In the genomic region with DNA sequence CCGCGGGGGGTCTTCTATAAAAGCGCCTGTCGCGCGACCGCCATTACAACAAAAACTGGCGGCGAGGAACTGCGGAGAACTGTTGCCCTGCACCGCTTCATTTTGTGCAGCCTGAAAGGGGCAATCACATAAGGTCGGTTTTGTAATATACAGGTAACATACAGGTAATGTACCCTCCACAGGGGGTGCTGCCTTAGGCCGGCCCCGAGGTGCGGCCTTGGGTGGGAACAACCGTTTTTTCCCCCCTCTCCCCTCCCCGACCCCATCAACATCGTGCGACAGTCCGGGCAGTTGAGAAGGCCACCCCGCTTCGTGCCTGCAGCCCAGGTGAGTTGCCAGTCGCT, we compare ENCODE assay signal across 24 cellular contexts. TPM values are rescaled to one million over a fixed set of nuclear protein-coding genes. Genes with fewer than 3 reads are reported as not detected.
A peak's percentile ranks its signal among the peaks of the same experiment; 100 is the strongest.
DNase-seq lines count a peak whose midpoint lies in the region; ATAC-seq lines count a peak whose summit lies in the region.
"Had no signal": no experiment of that assay in that cellular context is flagged by ENCODE, and none has a peak within 500 bp of the region (broad histone marks: within the 10 kb centered on the region; RNA-seq: fewer than 3 reads in every experiment).

A gene (plus strand): TSS at position 46 of the 344 bp plus-strand sequence. CDS start 13,354 bp downstream, outside the sequence.

- no peak within 1 kb of the TSS for H3K4me3 ChIP-seq in GM23248
- H3K4me3 ChIP-seq: cardiac muscle cell, uterus had no signal

- intact Hi-C loops in activated T-helper 1 cell treated with anti-CD3 and anti-CD28 coated beads, Interleukin-12 subunit alpha, Interleukin-12 subunit beta, Interleukin-2, Interleukin-4 antibody, amounts not matched to agents 30 ng/mL and 10 ng/mL and 1 ng/mL, durations not matched to agents 14 hours and 24 hours and 36 hours (cut with micrococcal nuclease): no loop called here

- peaks cover 5% of the 10 kb centered on the region for H3K27me3 Mint-ChIP-seq in T-helper 2 cell treated with Interferon-gamma antibody and Interleukin-4, amounts not matched to agents 5 μg/mL and 100 μg/mL, for 36 hours (ENCODE audit: low read depth)
- no peaks in the 10 kb centered on the region for H3K27me3 Mint-ChIP-seq in activated T-helper 1 cell treated with anti-CD3 and anti-CD28 coated beads, Interleukin-12 subunit alpha, Interleukin-12 subunit beta, Interleukin-2, Interleukin-4 antibody, amounts not matched to agents 30 ng/mL and 10 ng/mL and 1 ng/mL, durations not matched to agents 14 hours and 24 hours and 36 hours (ENCODE audit: insufficient read depth)
- H3K27me3 Mint-ChIP-seq in naive thymus-derived CD8-positive, alpha-beta T cell: peaks cover 0 to 5% (median 0%) of the 10 kb centered on the region in 5 donors

- no peaks in the 10 kb centered on the region for H3F3A ChIP-seq in GM23248 (ENCODE audit: insufficient read depth)

- no peak within 1 kb of the TSS for H3K9ac ChIP-seq in GM23248

- H3K4me3 Mint-ChIP-seq in T-helper 2 cell treated with Interferon-gamma antibody and Interleukin-4, amounts not matched to agents 5 μg/mL and 100 μg/mL, for 36 hours: peak within 1 kb of the TSS; percentile 68
- H3K4me3 Mint-ChIP-seq in activated T-helper 1 cell treated with anti-CD3 and anti-CD28 coated beads, Interleukin-12 subunit alpha, Interleukin-12 subunit beta, Interleukin-2, Interleukin-4 antibody, amounts not matched to agents 30 ng/mL and 10 ng/mL and 1 ng/mL, durations not matched to agents 14 hours and 24 hours and 36 hours: peak within 1 kb of the TSS; percentile 31
- peak within 1 kb of the TSS; percentile 50 to 81 (median 58) for H3K4me3 Mint-ChIP-seq in naive thymus-derived CD8-positive, alpha-beta T cell
- H3K4me3 Mint-ChIP-seq: memory B cell, naive B cell had no signal

- no peaks in the 10 kb centered on the region for H3K9me2 ChIP-seq in GM23248 (ENCODE audit: insufficient read depth)

- H3K27ac ChIP-seq in GM23248: no peak within 1 kb of the TSS
- H3K27ac ChIP-seq: cardiac muscle cell, uterus had no signal

- POLR2A ChIA-PET in naive thymus-derived CD8-positive, alpha-beta T cell (lab: Charles Lee): no interaction called here

- peak within 1 kb of the TSS; percentile 45; the same call in 1 of the 2 replicates for H2AFZ ChIP-seq in GM23248

- no peaks in the 10 kb centered on the region for H3K9me3 ChIP-seq in GM23248 (ENCODE audit: low read depth)
- H3K9me3 ChIP-seq: BE2C, uterus had no signal

- no peaks in the 10 kb centered on the region for H3K27me3 ChIP-seq in GM23248 (replicated peaks; ENCODE audit: insufficient read depth)
- H3K27me3 ChIP-seq: BE2C, cardiac muscle cell, uterus had no signal

- WGBS in GM23248 (ENCODE audit: low coverage in 1 of 2, low lambda C conversion rate in 2 of 2, missing lambda C conversion rate in 2 of 2), 2 experiments: 84 to 85% methylated on average over 22 to 23 of the region's 23 CpGs

- peaks cover 2% of the 10 kb centered on the region for H3K36me3 Mint-ChIP-seq in T-helper 2 cell treated with Interferon-gamma antibody and Interleukin-4, amounts not matched to agents 5 μg/mL and 100 μg/mL, for 36 hours (ENCODE audit: low read depth)
- peaks cover 1% of the 10 kb centered on the region for H3K36me3 Mint-ChIP-seq in activated T-helper 1 cell treated with anti-CD3 and anti-CD28 coated beads, Interleukin-12 subunit alpha, Interleukin-12 subunit beta, Interleukin-2, Interleukin-4 antibody, amounts not matched to agents 30 ng/mL and 10 ng/mL and 1 ng/mL, durations not matched to agents 14 hours and 24 hours and 36 hours (ENCODE audit: low read depth)
- H3K36me3 Mint-ChIP-seq in naive thymus-derived CD8-positive, alpha-beta T cell: peaks cover 0 to 6% (median 1%) of the 10 kb centered on the region in 3 donors
- H3K36me3 Mint-ChIP-seq: memory B cell, naive B cell had no signal

- H3K4me2 ChIP-seq in GM23248 (ENCODE audit: unreplicated experiment): no peak within 1 kb of the TSS

- peaks cover 20% of the 10 kb centered on the region for H3K4me1 Mint-ChIP-seq in T-helper 2 cell treated with Interferon-gamma antibody and Interleukin-4, amounts not matched to agents 5 μg/mL and 100 μg/mL, for 36 hours (ENCODE audit: low read depth)
- H3K4me1 Mint-ChIP-seq in activated T-helper 1 cell treated with anti-CD3 and anti-CD28 coated beads, Interleukin-12 subunit alpha, Interleukin-12 subunit beta, Interleukin-2, Interleukin-4 antibody, amounts not matched to agents 30 ng/mL and 10 ng/mL and 1 ng/mL, durations not matched to agents 14 hours and 24 hours and 36 hours (ENCODE audit: low read depth): peaks cover 23% of the 10 kb centered on the region
- H3K4me1 Mint-ChIP-seq in naive thymus-derived CD8-positive, alpha-beta T cell: peaks cover 9 to 15% (median 11%) of the 10 kb centered on the region in 4 donors
- H3K4me1 Mint-ChIP-seq: memory B cell, naive B cell had no signal

- H3K4me1 ChIP-seq in GM23248 (ENCODE audit: insufficient read depth): no peaks in the 10 kb centered on the region
- H3K4me1 ChIP-seq: BE2C, uterus had no signal

- no peak for DNase-seq in T-helper 2 cell treated with Interferon-gamma antibody and Interleukin-4, amounts not matched to agents 5 μg/mL and 100 μg/mL, for 36 hours (ENCODE audit: low spot score)
- DNase-seq in T-helper 2 cell (no peak), GM23248 (no peak), KG1 (lab: John Stamatoyannopoulos, UW) (no peak), T-helper 9 cell (no peak)
- DNase-seq in activated T-helper 1 cell treated with anti-CD3 and anti-CD28 coated beads, Interleukin-12 subunit alpha, Interleukin-12 subunit beta, Interleukin-2, Interleukin-4 antibody, amounts not matched to agents 30 ng/mL and 10 ng/mL and 1 ng/mL, durations not matched to agents 14 hours and 24 hours and 36 hours (ENCODE audit: low spot score): no peak
- no peak for DNase-seq in naive thymus-derived CD8-positive, alpha-beta T cell
- DNase-seq: 8988T; activated CD4-positive, CD25-positive, alpha-beta regulatory T cell; amniotic stem cell; BE2C; GDM1; HCEC 1CT; MM.1S; naive B cell; NCI-H82; SHP77 treated with DMSO at 0.1 percent for 48 hours; stimulated activated CD4-positive, alpha-beta T cell treated with anti-CD3 and anti-CD28 coated beads, Interleukin-2, amount 100 ng/mL, for 48 hours; uterus had no signal

- peak within 1 kb of the TSS; percentile 94 for H3K27ac Mint-ChIP-seq in T-helper 2 cell treated with Interferon-gamma antibody and Interleukin-4, amounts not matched to agents 5 μg/mL and 100 μg/mL, for 36 hours
- peak within 1 kb of the TSS; percentile 59 for H3K27ac Mint-ChIP-seq in activated T-helper 1 cell treated with anti-CD3 and anti-CD28 coated beads, Interleukin-12 subunit alpha, Interleukin-12 subunit beta, Interleukin-2, Interleukin-4 antibody, amounts not matched to agents 30 ng/mL and 10 ng/mL and 1 ng/mL, durations not matched to agents 14 hours and 24 hours and 36 hours
- peak within 1 kb of the TSS; percentile 55 to 96 (median 86) for H3K27ac Mint-ChIP-seq in naive thymus-derived CD8-positive, alpha-beta T cell
- H3K27ac Mint-ChIP-seq: memory B cell, naive B cell had no signal

- no peaks in the 10 kb centered on the region for H4K20me1 ChIP-seq in GM23248 (ENCODE audit: insufficient read depth)

- H3K79me2 ChIP-seq in GM23248 (ENCODE audit: insufficient read depth): no peaks in the 10 kb centered on the region

- H3K9me3 Mint-ChIP-seq in T-helper 2 cell treated with Interferon-gamma antibody and Interleukin-4, amounts not matched to agents 5 μg/mL and 100 μg/mL, for 36 hours: peaks cover 12% of the 10 kb centered on the region
- no peaks in the 10 kb centered on the region for H3K9me3 Mint-ChIP-seq in activated T-helper 1 cell treated with anti-CD3 and anti-CD28 coated beads, Interleukin-12 subunit alpha, Interleukin-12 subunit beta, Interleukin-2, Interleukin-4 antibody, amounts not matched to agents 30 ng/mL and 10 ng/mL and 1 ng/mL, durations not matched to agents 14 hours and 24 hours and 36 hours
- peaks cover 0 to 4% (median 0%) of the 10 kb centered on the region in 9 donors for H3K9me3 Mint-ChIP-seq in naive thymus-derived CD8-positive, alpha-beta T cell
- H3K9me3 Mint-ChIP-seq: memory B cell had no signal

- H3K36me3 ChIP-seq in GM23248 (ENCODE audit: low read depth): no peaks in the 10 kb centered on the region
- H3K36me3 ChIP-seq: BE2C, cardiac muscle cell, uterus had no signal

- in situ Hi-C loops in GM23248 (cut with MboI): loop anchor here (25.0 kb wide), 1 partner anchor 662 kb away; no protein-coding TSS in a partner anchor

- no peak for ATAC-seq in naive thymus-derived CD8-positive, alpha-beta T cell
- ATAC-seq in GM21515 (IDR thresholded peaks at IDR 0.05; ENCODE audit: unreplicated experiment): no peak
- ATAC-seq: esophagus mucosa had no signal

RNA-seq across cellular contexts. Expression of the gene that starts here (rescaled TPM):
- not detected in 2 replicates for total RNA-seq in GM23248 (2014; rRNA removed; shearing (Covaris generic))
- not detected in 2 replicates for polyA plus RNA-seq in GM23248 (2016; fragmentation: Nextera tagmentation; extraction: Ambion mirVana)
- total RNA-seq in activated T-helper 1 cell treated with anti-CD3 and anti-CD28 coated beads, Interleukin-12 subunit alpha, Interleukin-12 subunit beta, Interleukin-2, Interleukin-4 antibody, amounts not matched to agents 30 ng/mL and 10 ng/mL and 1 ng/mL, durations not matched to agents 14 hours and 24 hours and 36 hours: not detected in 2 replicates
- not detected for total RNA-seq in naive thymus-derived CD8-positive, alpha-beta T cell
- not detected for polyA plus RNA-seq in naive thymus-derived CD8-positive, alpha-beta T cell
- total RNA-seq: cardiac muscle cell, esophagus mucosa, posterior vena cava had no signal
- polyA plus RNA-seq: cardiac muscle cell had no signal
